8 cellular contexts compared by ENCODE assay signal in genomic region chr1:36099681-36100341, GRCh38. TPM values are rescaled to one million over a fixed set of nuclear protein-coding genes. Genes with fewer than 3 reads are reported as not detected.
DNase-seq lines count a peak whose midpoint lies in the region; ATAC-seq and TF ChIP-seq lines count a peak whose summit lies in the region.

No MANE protein-coding gene starts in this region.

- peaks cover 2% of the 10 kb centered on the region for H3K36me3 ChIP-seq in mammary epithelial cell (ENCODE audit: insufficient read depth, low read length)

- in situ Hi-C loops in mammary epithelial cell (cut with MboI; ENCODE audit: low sequenced_read_pairs in 2 of 2), result loop anchor here (10.0 kb wide), 2 partner anchors 85 to 185 kb away; no protein-coding TSS in a partner anchor

- dilution Hi-C loops in mammary epithelial cell (cut with HindIII; ENCODE audit: low sequenced_read_pairs), result no loop called here

- peaks cover 3% of the 10 kb centered on the region for H3K4me1 Mint-ChIP-seq in activated B cell treated with CpG ODN at 0.5 μM for 24 hours

- no peak overlapping the region for H3K9ac ChIP-seq in mammary epithelial cell (ENCODE audit: insufficient read depth, low read length)

- H3K27ac ChIP-seq in mammary epithelial cell (ENCODE audit: insufficient read depth, low read depth, low read length), result no peak overlapping the region

- H3K27me3 ChIP-seq in mammary epithelial cell (ENCODE audit: insufficient read depth, low read length), result no peaks in the 10 kb centered on the region

- no peak overlapping the region for H3K4me2 ChIP-seq in mammary epithelial cell (ENCODE audit: insufficient read depth, low read depth, low read length)

- no peaks in the 10 kb centered on the region for H3K79me2 ChIP-seq in mammary epithelial cell (ENCODE audit: insufficient read depth, low read length)

- peaks cover 17% of the 10 kb centered on the region for H3K36me3 Mint-ChIP-seq in activated B cell treated with CpG ODN at 0.5 μM for 24 hours (ENCODE audit: low read depth)

- peak; percentile 86 for ATAC-seq in activated B cell treated with CpG ODN at 0.5 μM for 24 hours (ENCODE audit: low read depth)
- ATAC-seq in GM21381 (IDR thresholded peaks at IDR 0.05; ENCODE audit: unreplicated experiment), result no peak

- no peaks in the 10 kb centered on the region for H3K27me3 Mint-ChIP-seq in activated B cell treated with CpG ODN at 0.5 μM for 24 hours

- WGBS in mammary epithelial cell (ENCODE audit: low coverage, missing lambda C conversion rate), result 37% methylated on average over 16 of the region's 18 CpGs

- intact Hi-C loops in activated B cell treated with CpG ODN at 0.5 μM for 24 hours (cut with micrococcal nuclease), result loop anchor here (1.0 kb wide), 5 partner anchors 34 to 321 kb away; no protein-coding TSS in a partner anchor
- intact Hi-C loops in mammary epithelial cell (cut with micrococcal nuclease), result loop anchor here (1.0 to 2.0 kb wide), 7 partner anchors 34 to 321 kb away; partner anchors contain the start of gene TRAPPC3

- POLR2A ChIA-PET in activated B cell treated with CpG ODN at 0.5 μM for 24 hours (lab: Charles Lee), result interaction anchor here (0.7 kb wide), 1 partner anchor 174 kb away, joined by 13 read pairs; no protein-coding TSS in a partner anchor

- no peaks in the 10 kb centered on the region for H4K20me1 ChIP-seq in mammary epithelial cell (ENCODE audit: insufficient read depth, low read length)

- CTCF ChIA-PET in activated B cell treated with CpG ODN at 0.5 μM for 24 hours (lab: Charles Lee), result interaction anchor here (0.6 to 4.4 kb wide), 14 partner anchors 32 to 322 kb away, joined by 3 to 38 read pairs (median 4); partner anchors contain the start of gene TRAPPC3
- CTCF ChIA-PET in mammary epithelial cell (lab: Charles Lee; ENCODE audit: low non-redundant PET), result interaction anchor here (0.9 kb wide), 1 partner anchor 34 kb away, joined by 5 read pairs; no protein-coding TSS in a partner anchor

- no peak overlapping the region for H3K4me3 Mint-ChIP-seq in activated B cell treated with CpG ODN at 0.5 μM for 24 hours

- no peak overlapping the region for H3K27ac Mint-ChIP-seq in activated B cell treated with CpG ODN at 0.5 μM for 24 hours

- no peaks in the 10 kb centered on the region for H3K9me3 Mint-ChIP-seq in activated B cell treated with CpG ODN at 0.5 μM for 24 hours

- H2AFZ ChIP-seq in mammary epithelial cell (ENCODE audit: low read depth, low read length), result peak overlapping the region; percentile 36

- no TSS peak for BruUV-seq in mammary epithelial cell (replicated peaks; lab: Mats Ljungman, UMichigan)

- TF ChIP-seq CTCF in activated B cell treated with CpG ODN at 0.5 μM for 24 hours (IDR thresholded peaks at IDR 0.05) (no peak), mammary epithelial cell (conservative IDR thresholded peaks at IDR 0.05 in 1 of 2, IDR thresholded peaks at IDR 0.05 in 1 of 2; ENCODE audit: extremely low read depth in 1 of 2, insufficient read depth in 1 of 2, low read depth in 1 of 2, low read length in 2 of 2) (peak; percentile 86 to 96)

- no peak overlapping the region for H3K4me3 ChIP-seq in mammary epithelial cell (replicated peaks in 1 of 3; ENCODE audit: insufficient read depth in 1 of 3, low read depth in 2 of 3, low read length in 3 of 3)

- DNase-seq in SIG-M5 treated with dmso at 0.1 percent for 504 hours (lab: John Stamatoyannopoulos, UW; ENCODE audit: unreplicated experiment), result peak; percentile 50
- no peak for DNase-seq in SIG-M5 (lab: John Stamatoyannopoulos, UW)
- DNase-seq in NCI-H2107 (lab: John Stamatoyannopoulos, UW), result peak; percentile 48
- peak; percentile 67 for DNase-seq in activated B cell treated with CpG ODN at 0.5 μM for 24 hours
- peak; percentile 49 for DNase-seq in mammary epithelial cell
- peak; percentile 90 for DNase-seq in islet precursor cell
- peak; percentile 48 to 61 (median 57) for DNase-seq in stimulated activated CD4-positive, alpha-beta T cell treated with anti-CD3 and anti-CD28 coated beads, Interleukin-1b, Interleukin-23, amount 100 ng/mL, for 24 hours (ENCODE audit: low read depth in 4 of 4, low spot score in 1 of 4)

- H3K4me1 ChIP-seq in mammary epithelial cell (ENCODE audit: insufficient read depth, low read length), result peaks cover 4% of the 10 kb centered on the region

- H3K9me3 ChIP-seq in mammary epithelial cell (replicated peaks; ENCODE audit: insufficient read depth, low read length), result no peaks in the 10 kb centered on the region

RNA-seq across cellular contexts. Expression of gene ADPRS, which starts 11.1 kb away (rescaled TPM):
- total RNA-seq in activated B cell treated with CpG ODN at 0.5 μM for 24 hours (23.0 and 23.9 TPM in 2 replicates), mammary epithelial cell (10 to 100 TPM; 33.7 to 34.3 TPM)
- polyA plus RNA-seq in mammary epithelial cell, result 50.7 TPM
- 8.3 TPM for polyA minus RNA-seq in mammary epithelial cell

RNA-seq across cellular contexts. Expression of gene TEKT2, which starts 15.9 kb away (rescaled TPM):
- total RNA-seq in activated B cell treated with CpG ODN at 0.5 μM for 24 hours, result not detected in 2 replicates
- not detected for total RNA-seq in mammary epithelial cell
- not detected for polyA plus RNA-seq in mammary epithelial cell
- polyA minus RNA-seq in mammary epithelial cell, result not detected

RNA-seq across cellular contexts. Expression of gene COL8A2, which starts 25.2 kb away (rescaled TPM):
- total RNA-seq in activated B cell treated with CpG ODN at 0.5 μM for 24 hours (0.24 and 0.64 TPM in 2 replicates), mammary epithelial cell (10 to 100 TPM in 1 of 2 donors, under 1 TPM in 1; 0.94 to 13.3 TPM)
- polyA plus RNA-seq in mammary epithelial cell, result 0.28 TPM
- not detected for polyA minus RNA-seq in mammary epithelial cell

RNA-seq across cellular contexts. Expression of gene TRAPPC3, which starts 49.5 kb away (rescaled TPM):
- 45.3 and 48.5 TPM in 2 replicates for total RNA-seq in activated B cell treated with CpG ODN at 0.5 μM for 24 hours
- total RNA-seq in mammary epithelial cell, result 10 to 100 TPM; 73.2 to 96.5 TPM
- polyA plus RNA-seq in mammary epithelial cell, result 107 TPM
- 41.7 TPM for polyA minus RNA-seq in mammary epithelial cell

RNA-seq across cellular contexts. Expression of gene MAP7D1, which starts 56.1 kb away (rescaled TPM):
- total RNA-seq in activated B cell treated with CpG ODN at 0.5 μM for 24 hours (56.5 and 59.9 TPM in 2 replicates), mammary epithelial cell (100 to 1,000 TPM in 1 of 2 donors, 10 to 100 TPM in 1; 99.4 to 331 TPM)
- 129 TPM for polyA plus RNA-seq in mammary epithelial cell
- polyA minus RNA-seq in mammary epithelial cell, result 116 TPM
